ENCODE assay signal across 9 cellular contexts in genomic region chr16:54191592-54191991, GRCh38.
"Had no signal": no experiment of that assay in that cellular context is flagged by ENCODE, and none has a peak within 500 bp of the region (broad histone marks: within the 10 kb centered on the region; RNA-seq: fewer than 3 reads in every experiment).

No MANE protein-coding gene starts in this region.

- H2AFZ ChIP-seq: GM23248 had no signal

- H3K4me3 Mint-ChIP-seq: H9 had no signal

- DNase-seq: GM23248, GOT3, H9, HCEC 1CT, IMR-90, KG1 had no signal

- H3K27ac Mint-ChIP-seq: H9 had no signal

- H3K9me3 Mint-ChIP-seq: H9 had no signal

- H3K4me3 ChIP-seq: GM23248, K562 had no signal

- ATAC-seq: K562 had no signal

- H3K27ac ChIP-seq: GM23248, HL-60 had no signal

- H3K9ac ChIP-seq: GM23248 had no signal

- FAIRE-seq: H54, K562 had no signal
